ENCODE assay signal across 8 cellular contexts in the genomic region with DNA sequence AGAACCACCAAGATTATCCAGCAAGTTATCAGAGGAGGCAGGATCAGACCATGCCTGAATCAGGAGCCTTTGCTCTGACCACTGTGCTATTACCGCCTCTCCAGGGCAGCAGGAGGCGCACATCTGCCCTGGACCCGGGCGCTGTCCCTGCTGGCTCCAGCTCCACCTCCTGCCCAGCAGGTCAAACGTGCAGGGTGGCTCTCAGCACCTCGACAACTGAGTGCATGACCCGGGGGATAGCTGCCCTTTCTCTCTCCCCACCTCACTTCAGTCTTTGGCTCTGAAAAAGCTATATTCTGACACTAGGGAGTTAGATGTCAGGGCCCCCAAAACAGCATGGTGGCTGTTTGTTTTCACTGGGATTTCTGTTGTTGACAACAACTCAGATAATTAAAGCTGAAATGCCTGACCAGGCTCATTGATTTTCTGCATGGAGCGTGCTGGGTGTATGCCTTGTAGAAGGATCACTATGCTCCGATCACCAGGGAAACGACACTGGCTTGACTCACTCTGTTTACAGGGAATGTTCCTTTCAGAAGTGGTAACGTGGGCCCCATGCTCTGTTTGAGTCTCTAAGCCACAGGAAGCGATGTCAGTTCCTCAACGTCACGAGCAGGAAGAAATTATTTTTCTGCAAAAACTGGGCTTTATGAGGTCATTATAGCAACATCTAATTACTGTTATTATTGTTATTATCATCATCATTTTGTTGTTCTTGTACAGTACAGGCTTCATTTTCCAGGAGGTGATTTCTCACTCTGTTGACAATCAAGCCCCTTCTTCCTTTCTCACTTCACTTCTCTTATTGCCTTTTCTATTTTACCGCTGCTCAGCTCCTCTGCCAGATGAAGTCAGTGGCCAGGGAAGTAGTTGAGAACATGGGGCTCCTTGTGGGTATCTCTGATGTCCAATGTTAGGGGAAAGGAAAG.
A peak's percentile ranks its signal among the peaks of the same experiment; 100 is the strongest.
DNase-seq lines count a peak whose midpoint lies in the region; ATAC-seq and TF ChIP-seq lines count a peak whose summit lies in the region.

No MANE protein-coding gene starts in this region.

- H3K9me3 ChIP-seq in breast epithelium, result no peaks in the 10 kb centered on the region

- DNase-seq in DMS153 treated with DMSO at 0.1 percent for 48 hours (lab: John Stamatoyannopoulos, UW; ENCODE audit: unreplicated experiment), result peak; percentile 71
- DNase-seq in NAMALWA (ENCODE audit: low spot score), result peak; percentile 45
- peak; percentile 53 for DNase-seq in UCSD-AML1 (lab: John Stamatoyannopoulos, UW; ENCODE audit: unreplicated experiment)
- peak; percentile 69 to 81 for DNase-seq in breast epithelium (ENCODE audit: low spot score in 2 of 2)
- DNase-seq in islet precursor cell, result peak; percentile 89
- peak; percentile 89 for DNase-seq in smooth muscle cell of the brain vasculature (ENCODE audit: low read depth, low spot score)

- peak overlapping the region; percentile 91 to 94 for H3K27ac ChIP-seq in breast epithelium

- H3K4me1 ChIP-seq in breast epithelium, result peaks cover 0 to 4% of the 10 kb centered on the region in 2 donors

- no peaks in the 10 kb centered on the region for H3K36me3 ChIP-seq in breast epithelium

- TF ChIP-seq CTCF in breast epithelium (IDR thresholded peaks at IDR 0.05), result peak in 1 of 3 donors; percentile 19

- no peak for ATAC-seq in HG02852 (IDR thresholded peaks at IDR 0.05; ENCODE audit: unreplicated experiment)
- no peak for ATAC-seq in GM19324 (IDR thresholded peaks at IDR 0.05; ENCODE audit: low FRiP score, unreplicated experiment)

- TF ChIP-seq POLR2A in breast epithelium (IDR thresholded peaks at IDR 0.05), result no peak

- H3K4me3 ChIP-seq in breast epithelium, result no peak overlapping the region

- intact Hi-C loops in breast epithelium (cut with DNase I; ENCODE audit: low total_unique reads), result no loop called here

- H3K27me3 ChIP-seq in breast epithelium, result no peaks in the 10 kb centered on the region
